Comparison of ENCODE assay signal across 9 cellular contexts in genomic region chr14:72839351-72839750, GRCh38. TPM values are rescaled to one million over a fixed set of nuclear protein-coding genes. Genes with fewer than 3 reads are reported as not detected.
"Had no signal": no experiment of that assay in that cellular context is flagged by ENCODE, and none has a peak within 500 bp of the region (broad histone marks: within the 10 kb centered on the region; RNA-seq: fewer than 3 reads in every experiment).

No MANE protein-coding gene starts in this region.

- H2AFZ ChIP-seq: GM23248 had no signal

- H3K9ac ChIP-seq: GM23248 had no signal

- H3K4me1 ChIP-seq: HAP-1 had no signal

- H3K4me3 ChIP-seq: GM23248, HAP-1, K562 had no signal

- DNase-seq: GM23248, GOT3, H7, HFFc6, IMR-90 had no signal

- H3K27ac ChIP-seq: GM23248 had no signal

- H3K9me3 ChIP-seq: HAP-1 had no signal

- ATAC-seq: HCT116, K562 had no signal

- H3K36me3 ChIP-seq: HAP-1 had no signal

RNA-seq across cellular contexts. Expression of gene DPF3, which starts 54.5 kb away (rescaled TPM):
- total RNA-seq: HT-29 had no signal
